ENCODE assay signal across 10 cellular contexts in genomic region chr1:209926045-209926444, GRCh38. TPM values are rescaled to one million over a fixed set of nuclear protein-coding genes. Genes with fewer than 3 reads are reported as not detected.
DNase-seq lines count a peak whose midpoint lies in the region; ATAC-seq, FAIRE-seq and TF ChIP-seq lines count a peak whose summit lies in the region.
"Had no signal": no experiment of that assay in that cellular context is flagged by ENCODE, and none has a peak within 500 bp of the region (broad histone marks: within the 10 kb centered on the region; RNA-seq: fewer than 3 reads in every experiment).

No MANE protein-coding gene starts in this region.

- H3K27ac ChIP-seq in smooth muscle cell (ENCODE audit: low read depth) (no peak overlapping the region), left ventricle myocardium inferior (replicated peaks) (no peak overlapping the region), upper lobe of right lung (no peak overlapping the region), heart left ventricle (no peak overlapping the region)
- H3K27ac ChIP-seq: tibial nerve had no signal

- no peaks in the 10 kb centered on the region for H4K20me1 ChIP-seq in smooth muscle cell (ENCODE audit: low read depth)

- H3K79me2 ChIP-seq in smooth muscle cell (ENCODE audit: low read depth): no peaks in the 10 kb centered on the region

- no peaks in the 10 kb centered on the region for H3K36me3 ChIP-seq in HAP-1 (replicated peaks)
- H3K36me3 ChIP-seq in bronchial epithelial cell (ENCODE audit: control insufficient read depth, insufficient read depth, low read length): no peaks in the 10 kb centered on the region
- no peaks in the 10 kb centered on the region for H3K36me3 ChIP-seq in smooth muscle cell (ENCODE audit: low read depth)
- H3K36me3 ChIP-seq in left ventricle myocardium inferior: no peaks in the 10 kb centered on the region
- no peaks in the 10 kb centered on the region for H3K36me3 ChIP-seq in upper lobe of right lung
- no peaks in the 10 kb centered on the region for H3K36me3 ChIP-seq in heart left ventricle
- H3K36me3 ChIP-seq: tibial nerve had no signal

- FAIRE-seq in bronchial epithelial cell (lab: Jason Lieb, UNC): no peak

- no peak for TF ChIP-seq CTCF in bronchial epithelial cell (IDR thresholded peaks at IDR 0.05; ENCODE audit: insufficient read depth, low read length, severe bottlenecking)
- TF ChIP-seq CTCF in smooth muscle cell (IDR thresholded peaks at IDR 0.05; ENCODE audit: borderline replicate concordance, insufficient read depth, poor library complexity, severe bottlenecking): no peak
- no peak for TF ChIP-seq CTCF in left ventricle myocardium inferior (IDR thresholded peaks at IDR 0.05; ENCODE audit: borderline replicate concordance)
- TF ChIP-seq CTCF in upper lobe of right lung (IDR thresholded peaks at IDR 0.05): no peak
- TF ChIP-seq CTCF in heart left ventricle (IDR thresholded peaks at IDR 0.05): no peak

- DNase-seq in HAP-1 (ENCODE audit: low spot score in 2 of 2): peak; percentile 12 to 15
- DNase-seq in NCI-H2171 treated with DMSO at 0.1 percent for 48 hours (lab: John Stamatoyannopoulos, UW): peak; percentile 77
- peak; percentile 75 for DNase-seq in bronchial epithelial cell (ENCODE audit: low read depth)
- no peak for DNase-seq in smooth muscle cell (lab: John Stamatoyannopoulos, UW; ENCODE audit: unreplicated experiment)
- DNase-seq in left ventricle myocardium inferior: no peak
- DNase-seq in upper lobe of right lung: no peak
- DNase-seq in heart left ventricle: no peak
- DNase-seq: cerebellar nuclear complex had no signal

- H3F3A ChIP-seq in smooth muscle cell (ENCODE audit: low read depth): no peaks in the 10 kb centered on the region

- no peaks in the 10 kb centered on the region for H3K27me3 ChIP-seq in HAP-1 (ENCODE audit: low read depth)
- no peaks in the 10 kb centered on the region for H3K27me3 ChIP-seq in bronchial epithelial cell (ENCODE audit: control insufficient read depth, insufficient read depth, low read length)
- no peaks in the 10 kb centered on the region for H3K27me3 ChIP-seq in smooth muscle cell (ENCODE audit: low read depth)
- H3K27me3 ChIP-seq in left ventricle myocardium inferior (ENCODE audit: low read depth): peaks cover 22% of the 10 kb centered on the region
- H3K27me3 ChIP-seq in upper lobe of right lung: no peaks in the 10 kb centered on the region
- H3K27me3 ChIP-seq in heart left ventricle: peaks cover 0 to 7% (median 0%) of the 10 kb centered on the region in 9 donors
- H3K27me3 ChIP-seq: tibial nerve had no signal

- TF ChIP-seq POLR2A in heart left ventricle (IDR thresholded peaks at IDR 0.05): no peak

- no peak for ATAC-seq in GM18870 (IDR thresholded peaks at IDR 0.05; ENCODE audit: unreplicated experiment)
- no peak for ATAC-seq in upper lobe of right lung
- no peak for ATAC-seq in heart left ventricle

- no peak overlapping the region for H3K9ac ChIP-seq in smooth muscle cell (ENCODE audit: low read depth)

- H3K4me3 ChIP-seq in HAP-1 (no peak overlapping the region), bronchial epithelial cell (ENCODE audit: low read depth, low read length) (no peak overlapping the region), smooth muscle cell (no peak overlapping the region), left ventricle myocardium inferior (no peak overlapping the region), upper lobe of right lung (no peak overlapping the region), heart left ventricle (no peak overlapping the region)
- H3K4me3 ChIP-seq: tibial nerve had no signal

- H3K9me3 ChIP-seq in HAP-1: no peaks in the 10 kb centered on the region
- H3K9me3 ChIP-seq in smooth muscle cell (replicated peaks; ENCODE audit: low read depth): no peaks in the 10 kb centered on the region
- peaks cover 3% of the 10 kb centered on the region for H3K9me3 ChIP-seq in left ventricle myocardium inferior (replicated peaks)
- no peaks in the 10 kb centered on the region for H3K9me3 ChIP-seq in upper lobe of right lung
- peaks cover 0 to 2% (median 0%) of the 10 kb centered on the region in 12 donors for H3K9me3 ChIP-seq in heart left ventricle
- H3K9me3 ChIP-seq: tibial nerve had no signal

- 46% methylated on average over 3 of the region's 3 CpGs for WGBS in smooth muscle cell (ENCODE audit: low lambda C conversion rate)
- 29 to 37% (median 33%) methylated on average over 3 of the region's 3 CpGs for WGBS in heart left ventricle, 4 donors

- in situ Hi-C loops in HAP-1 (cut with MboI; ENCODE audit: low sequenced_read_pairs): no loop called here

- H3K4me1 ChIP-seq in HAP-1 (no peaks in the 10 kb centered on the region), smooth muscle cell (ENCODE audit: low read depth) (peaks cover 2% of the 10 kb centered on the region), left ventricle myocardium inferior (no peaks in the 10 kb centered on the region), upper lobe of right lung (no peaks in the 10 kb centered on the region), heart left ventricle (no peaks in the 10 kb centered on the region)
- H3K4me1 ChIP-seq: tibial nerve had no signal

- intact Hi-C loops in left ventricle myocardium inferior (cut with micrococcal nuclease): no loop called here
- intact Hi-C loops in upper lobe of right lung (cut with DNase I): no loop called here
- intact Hi-C loops in heart left ventricle (cut with DNase I): no loop called here

- H2AFZ ChIP-seq in smooth muscle cell (ENCODE audit: low read depth): no peak overlapping the region

- peak overlapping the region; percentile 19 for H3K4me2 ChIP-seq in smooth muscle cell

RNA-seq across cellular contexts. Expression of gene SYT14, which starts 12.0 kb away (rescaled TPM):
- total RNA-seq in bronchial epithelial cell (not detected in 2 replicates), smooth muscle cell (0.81 TPM in 1 of 2 replicates, not detected in the other), left ventricle myocardium inferior (not detected), upper lobe of right lung (0.03 TPM), heart left ventricle (not detected)
- polyA plus RNA-seq in smooth muscle cell (not detected in 2 replicates), heart left ventricle (not detected)

Comparison
In these comparisons a context has a peak if more than half of its experiments do, and no peak if none do; other contexts are left out.
1. DNase-seq: peak in HAP-1 (2 of 2), NCI-H2171 treated with DMSO at 0.1 percent for 48 hours (single experiment) and bronchial epithelial cell (single experiment); none in smooth muscle cell (single experiment), left ventricle myocardium inferior (single experiment), upper lobe of right lung (single experiment) and heart left ventricle (0 of 5).